ENCODE assay signal across 9 cellular contexts in the genomic region with DNA sequence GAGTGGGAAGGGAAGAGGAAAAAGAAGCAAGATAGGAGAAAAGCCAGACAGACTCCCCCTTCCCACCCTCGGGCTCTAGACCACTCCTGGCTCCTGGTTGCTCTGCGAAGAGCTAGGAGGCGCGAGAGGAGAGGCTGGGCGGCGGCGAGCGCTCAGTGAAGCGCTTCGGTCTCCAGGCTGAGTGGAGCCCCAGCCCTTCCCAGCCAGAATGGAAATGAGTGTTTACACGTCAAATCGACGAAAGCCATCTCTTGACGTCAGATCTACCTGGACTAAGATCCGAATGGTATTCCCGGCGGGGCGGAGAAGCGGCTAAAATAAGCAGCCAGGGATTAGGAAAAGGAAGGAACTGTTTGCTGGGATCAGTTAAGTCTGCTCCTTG. TPM values are rescaled to one million over a fixed set of nuclear protein-coding genes. Genes with fewer than 3 reads are reported as not detected.
DNase-seq lines count a peak whose midpoint lies in the region; ATAC-seq, FAIRE-seq and TF ChIP-seq lines count a peak whose summit lies in the region.
"Had no signal": no experiment of that assay in that cellular context is flagged by ENCODE, and none has a peak within 500 bp of the region (broad histone marks: within the 10 kb centered on the region; RNA-seq: fewer than 3 reads in every experiment).

A gene (minus strand): TSS at position 183 of the 382 bp plus-strand sequence. CDS start 206 bp downstream, outside the sequence.

- POLR2A ChIA-PET in activated CD8-positive, alpha-beta T cell treated with anti-CD3 and anti-CD28 coated beads for 36 hours (lab: Charles Lee): no interaction called here
- POLR2A ChIA-PET in HepG2 (lab: Yijun Ruan, JAX): no interaction called here

- TF ChIP-seq POLR2A in HepG2 (IDR thresholded peaks at IDR 0.05; ENCODE audit: insufficient read depth in 1 of 2, low read depth in 2 of 2, low read length in 2 of 2): no peak

- no TSS peak for BruUV-seq in HepG2 (replicated peaks; lab: Mats Ljungman, UMichigan)

- in situ Hi-C loops in HepG2 (cut with HindIII; ENCODE audit: extremely low pct_ligation_motif_present, low pct_unique_long_range_greater_than_20kb): no loop called here

- H3K9ac ChIP-seq in iPS-18a (ENCODE audit: low read length): peak within 1 kb of the TSS; percentile 58
- no peak within 1 kb of the TSS for H3K9ac ChIP-seq in HepG2 (ENCODE audit: insufficient read depth, low read depth, low read length)

- no peak for FAIRE-seq in HepG2 (lab: Jason Lieb, UNC)

- TF ChIP-seq CTCF in type B pancreatic cell (conservative IDR thresholded peaks at IDR 0.05) (no peak), HepG2 (CRISPR knock-in tag; IDR thresholded peaks at IDR 0.05) (no peak)
- TF ChIP-seq CTCF in activated CD8-positive, alpha-beta T cell treated with anti-CD3 and anti-CD28 coated beads for 36 hours (IDR thresholded peaks at IDR 0.05): no peak

- ATAC-seq in activated CD8-positive, alpha-beta T cell treated with anti-CD3 and anti-CD28 coated beads for 36 hours: no peak
- no peak for ATAC-seq in HepG2

- 82% methylated on average over 19 of the region's 19 CpGs for WGBS in HepG2 (ENCODE audit: low lambda C conversion rate)

- H3K79me2 ChIP-seq in HepG2 (ENCODE audit: insufficient read depth, low read length): no peaks in the 10 kb centered on the region

- peak; percentile 19 for DNase-seq in NCI-H82 (lab: John Stamatoyannopoulos, UW)
- DNase-seq in NCI-H82 treated with DMSO at 0.1 percent for 48 hours (lab: John Stamatoyannopoulos, UW; ENCODE audit: unreplicated experiment): no peak
- peak; percentile 59 for DNase-seq in NCI-H526 treated with DMSO at 0.1 percent for 48 hours (lab: John Stamatoyannopoulos, UW)
- no peak for DNase-seq in type B pancreatic cell (ENCODE audit: extremely low spot score, unreplicated experiment)
- DNase-seq in activated CD8-positive, alpha-beta T cell treated with anti-CD3 and anti-CD28 coated beads for 36 hours: no peak
- no peak for DNase-seq in SIG-M5 treated with dmso at 0.1 percent for 504 hours (lab: John Stamatoyannopoulos, UW; ENCODE audit: unreplicated experiment)
- DNase-seq in HepG2 (ENCODE audit: low spot score): no peak
- DNase-seq: AML-193 had no signal

- TF ChIP-seq RAD21 in HepG2 (CRISPR knock-in tag; IDR thresholded peaks at IDR 0.05): no peak

- CTCF ChIA-PET in activated CD8-positive, alpha-beta T cell treated with anti-CD3 and anti-CD28 coated beads for 36 hours (lab: Charles Lee): interaction anchor here (1.2 kb wide), 1 partner anchor 168 kb away, joined by 4 read pairs; no protein-coding TSS in a partner anchor
- CTCF ChIA-PET in HepG2 (lab: Yijun Ruan, JAX; ENCODE audit: low intra/inter-chr PET ratio, low total read pairs): no interaction called here

- peaks cover 5% of the 10 kb centered on the region for H3K4me1 Mint-ChIP-seq in type B pancreatic cell (ENCODE audit: unreplicated experiment)
- H3K4me1 Mint-ChIP-seq in activated CD8-positive, alpha-beta T cell treated with anti-CD3 and anti-CD28 coated beads for 36 hours (ENCODE audit: low read depth): peaks cover 13% of the 10 kb centered on the region

- peaks cover 67% of the 10 kb centered on the region for H3K27me3 ChIP-seq in iPS-18a (ENCODE audit: control insufficient read depth, insufficient read depth, low read length)
- no peaks in the 10 kb centered on the region for H3K27me3 ChIP-seq in HepG2 (ENCODE audit: control insufficient read depth in 1 of 2, insufficient read depth in 2 of 2, low read length in 2 of 2)

- H3K9me3 ChIP-seq in iPS-18a (ENCODE audit: control insufficient read depth, low read depth, low read length) (no peaks in the 10 kb centered on the region), HepG2 (ENCODE audit: low read length) (no peaks in the 10 kb centered on the region)

- peak within 1 kb of the TSS; percentile 52 for H3K27ac Mint-ChIP-seq in type B pancreatic cell
- no peak within 1 kb of the TSS for H3K27ac Mint-ChIP-seq in activated CD8-positive, alpha-beta T cell treated with anti-CD3 and anti-CD28 coated beads for 36 hours

- H3K27ac ChIP-seq in iPS-18a (ENCODE audit: low read length): no peak within 1 kb of the TSS
- no peak within 1 kb of the TSS for H3K27ac ChIP-seq in HepG2 (ENCODE audit: extremely low read length, insufficient read depth, low read length)

- peaks cover 84% of the 10 kb centered on the region for H3K27me3 Mint-ChIP-seq in type B pancreatic cell
- peaks cover 54% of the 10 kb centered on the region for H3K27me3 Mint-ChIP-seq in activated CD8-positive, alpha-beta T cell treated with anti-CD3 and anti-CD28 coated beads for 36 hours

- H3K36me3 ChIP-seq in iPS-18a (ENCODE audit: control insufficient read depth, low read depth, low read length): no peaks in the 10 kb centered on the region
- no peaks in the 10 kb centered on the region for H3K36me3 ChIP-seq in HepG2 (replicated peaks in 1 of 2; ENCODE audit: control insufficient read depth in 1 of 2, insufficient read depth in 2 of 2, low read length in 2 of 2)

- peak within 1 kb of the TSS; percentile 79 for H3K4me3 Mint-ChIP-seq in type B pancreatic cell
- H3K4me3 Mint-ChIP-seq in activated CD8-positive, alpha-beta T cell treated with anti-CD3 and anti-CD28 coated beads for 36 hours: no peak within 1 kb of the TSS

- H3K4me2 ChIP-seq in HepG2 (ENCODE audit: low read depth, low read length): no peak within 1 kb of the TSS

- no peaks in the 10 kb centered on the region for H3K9me3 Mint-ChIP-seq in type B pancreatic cell
- peaks cover 2% of the 10 kb centered on the region for H3K9me3 Mint-ChIP-seq in activated CD8-positive, alpha-beta T cell treated with anti-CD3 and anti-CD28 coated beads for 36 hours

- no peak for TF ChIP-seq EP300 in HepG2 (IDR thresholded peaks at IDR 0.05; ENCODE audit: low read depth in 2 of 2, low read length in 2 of 2)
- no peak for TF ChIP-seq EP300 in HepG2 (CRISPR knock-in tag; IDR thresholded peaks at IDR 0.05; ENCODE audit: borderline replicate concordance)

- H3K4me3 ChIP-seq in iPS-18a (ENCODE audit: low read length) (peak within 1 kb of the TSS; percentile 86), HepG2 (replicated peaks in 1 of 3; ENCODE audit: insufficient read depth in 1 of 3, low read depth in 2 of 3, low read length in 3 of 3) (no peak within 1 kb of the TSS)

- H4K20me1 ChIP-seq in HepG2 (ENCODE audit: insufficient read depth, low read length): no peaks in the 10 kb centered on the region

- no peaks in the 10 kb centered on the region for H3K36me3 Mint-ChIP-seq in type B pancreatic cell
- H3K36me3 Mint-ChIP-seq in activated CD8-positive, alpha-beta T cell treated with anti-CD3 and anti-CD28 coated beads for 36 hours (ENCODE audit: low read depth): no peaks in the 10 kb centered on the region

- intact Hi-C loops in activated CD8-positive, alpha-beta T cell treated with anti-CD3 and anti-CD28 coated beads for 36 hours (cut with micrococcal nuclease): no loop called here
- intact Hi-C loops in HepG2 (cut with micrococcal nuclease; ENCODE audit: unreplicated experiment): no loop called here

- H3K4me1 ChIP-seq in iPS-18a (ENCODE audit: control insufficient read depth, low read depth, low read length) (peaks cover 22% of the 10 kb centered on the region), HepG2 (ENCODE audit: insufficient read depth, low read length) (no peaks in the 10 kb centered on the region)

- H2AFZ ChIP-seq in HepG2 (ENCODE audit: low read length): no peak within 1 kb of the TSS

TF ChIP-seq in HepG2, 621 proteins besides CTCF, POLR2A, EP300 and RAD21 (continues in another document):
- TF ChIP-seq SRF (IDR thresholded peaks at IDR 0.05; ENCODE audit: low read depth, low read length): no peak
- TF ChIP-seq, protein P1, sequence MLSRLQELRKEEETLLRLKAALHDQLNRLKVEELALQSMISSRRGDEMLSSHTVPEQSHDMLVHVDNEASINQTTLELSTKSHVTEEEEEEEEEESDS (CRISPR knock-in tag; IDR thresholded peaks at IDR 0.05; ENCODE audit: borderline replicate concordance): no peak
- TF ChIP-seq CHD2 (IDR thresholded peaks at IDR 0.05; ENCODE audit: low read depth, low read length): no peak
- TF ChIP-seq ZNF792 (CRISPR knock-in tag; IDR thresholded peaks at IDR 0.05): no peak

RNA-seq across cellular contexts. Expression of the gene that starts here (rescaled TPM):
- total RNA-seq in type B pancreatic cell (ENCODE audit: low replicate concordance): 13.6 and 49.2 TPM in 2 replicates
- total RNA-seq in activated CD8-positive, alpha-beta T cell treated with anti-CD3 and anti-CD28 coated beads for 36 hours: not detected
- total RNA-seq in HepG2 (2016; rRNA removed; fragmentation: Illumina TruSeq; extraction: Trizol): not detected in 2 replicates
- total RNA-seq in HepG2 (2016; cell fraction: cytosol; rRNA removed; fragmentation: Illumina TruSeq; extraction: Trizol; ENCODE audit: low read depth): not detected in 2 replicates
- total RNA-seq in HepG2 (2016; cell fraction: insoluble cytoplasmic fraction; rRNA removed; fragmentation: Illumina TruSeq; extraction: Trizol): not detected in 2 replicates
- total RNA-seq in HepG2 (2016; cell fraction: membrane; rRNA removed; fragmentation: Illumina TruSeq; extraction: Trizol): not detected in 2 replicates
- not detected in 2 replicates for total RNA-seq in HepG2 (2016; cell fraction: nucleus; rRNA removed; fragmentation: Illumina TruSeq; extraction: Trizol)
- polyA plus RNA-seq in HepG2 (2011; rRNA removed): not detected in 2 replicates
- polyA plus RNA-seq in HepG2 (2011; cell fraction: cytosol; rRNA removed): not detected in 2 replicates
- polyA plus RNA-seq in HepG2 (2011; cell fraction: nucleus; rRNA removed): not detected in 2 replicates
- 0.03 and 0.07 TPM in 2 replicates for polyA plus RNA-seq in HepG2 (2012)
- not detected in 2 replicates for polyA plus RNA-seq in HepG2 (2016; cell fraction: cytosol; fragmentation: Illumina TruSeq; extraction: Trizol; ENCODE audit: low read depth)
- polyA plus RNA-seq in HepG2 (2016; cell fraction: insoluble cytoplasmic fraction; fragmentation: Illumina TruSeq; extraction: Trizol; ENCODE audit: low read depth): not detected in 2 replicates
- polyA plus RNA-seq in HepG2 (2016; cell fraction: membrane; fragmentation: Illumina TruSeq; extraction: Trizol; ENCODE audit: low read depth): not detected in 2 replicates
- polyA plus RNA-seq in HepG2 (2016; cell fraction: nucleus; fragmentation: Illumina TruSeq; extraction: Trizol; ENCODE audit: insufficient read depth, low read depth): not detected in 2 replicates
- polyA minus RNA-seq in HepG2 (2011; rRNA and poly(A)+ RNA removed; ENCODE audit: low replicate concordance): 2.2 TPM in 1 of 2 replicates, not detected in the other
- polyA minus RNA-seq in HepG2 (2011; cell fraction: cytosol; rRNA and poly(A)+ RNA removed): not detected in 2 replicates
- not detected in 2 replicates for polyA minus RNA-seq in HepG2 (2011; cell fraction: nucleus; rRNA and poly(A)+ RNA removed)

Comparison
In these comparisons a context has a peak if more than half of its experiments do, and no peak if none do; other contexts are left out.
1. RNA of the gene that starts here (total RNA-seq): 13.6 to 49.2 TPM in type B pancreatic cell; not detected in HepG2 and not detected in activated CD8-positive, alpha-beta T cell treated with anti-CD3 and anti-CD28 coated beads for 36 hours; every median in the first group is over 10 times any median in the second.
2. DNase-seq: peak in NCI-H82 (single experiment) and NCI-H526 treated with DMSO at 0.1 percent for 48 hours (single experiment); none in NCI-H82 treated with DMSO at 0.1 percent for 48 hours (single experiment), type B pancreatic cell (single experiment), activated CD8-positive, alpha-beta T cell treated with anti-CD3 and anti-CD28 coated beads for 36 hours (single experiment), SIG-M5 treated with dmso at 0.1 percent for 504 hours (single experiment) and HepG2 (single experiment).